ENCODE assay signal across 13 cellular contexts in the genomic region with DNA sequence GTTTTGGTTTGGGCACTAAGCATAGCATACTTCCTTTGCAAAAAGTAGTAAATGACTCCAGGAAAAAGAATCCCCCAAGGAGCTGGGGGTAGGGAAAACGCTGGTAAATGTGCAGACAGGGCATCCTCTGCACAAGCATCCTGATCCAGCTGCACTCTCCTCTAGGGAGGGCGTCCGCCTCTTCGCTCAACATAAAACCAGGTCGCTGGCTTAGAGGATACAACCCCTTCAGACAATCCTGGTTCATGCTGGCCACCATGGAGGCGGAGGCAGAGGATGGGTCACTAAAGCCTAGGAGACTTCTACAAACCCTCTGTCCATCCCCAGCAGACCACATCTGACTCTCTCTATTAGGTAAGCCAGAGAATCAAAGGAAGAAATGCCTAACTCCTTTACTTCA. TPM values are rescaled to one million over a fixed set of nuclear protein-coding genes. Genes with fewer than 3 reads are reported as not detected.
DNase-seq lines count a peak whose midpoint lies in the region; ATAC-seq and TF ChIP-seq lines count a peak whose summit lies in the region.
"Had no signal": no experiment of that assay in that cellular context is flagged by ENCODE, and none has a peak within 500 bp of the region (broad histone marks: within the 10 kb centered on the region; RNA-seq: fewer than 3 reads in every experiment).

No MANE protein-coding gene starts in this region.

- WGBS in adrenal gland, 4 donors, result 77 to 87% (median 83%) methylated on average over 6 of the region's 6 CpGs

- no peaks in the 10 kb centered on the region for H3K9me3 Mint-ChIP-seq in CD4-positive, CD25-positive, alpha-beta regulatory T cell

- H3K27ac Mint-ChIP-seq in CD4-positive, CD25-positive, alpha-beta regulatory T cell, result peak overlapping the region in 2 of 3 donors; percentile 46 to 60
- H3K27ac Mint-ChIP-seq: progenitor cell of endocrine pancreas had no signal

- H3K9ac ChIP-seq in skeletal muscle tissue (ENCODE audit: low read depth in 1 of 3, low read length in 3 of 3), result peak overlapping the region in 1 of 3 donors; percentile 58

- CTCF ChIA-PET in A673 (lab: Charles Lee), result no interaction called here

- TF ChIP-seq CTCF in adrenal gland (IDR thresholded peaks at IDR 0.05) (no peak), lower lobe of right lung (IDR thresholded peaks at IDR 0.05) (no peak), mucosa of descending colon (IDR thresholded peaks at IDR 0.05) (no peak), A673 (conservative IDR thresholded peaks at IDR 0.05; ENCODE audit: low read depth, low read length) (no peak)

- BruUV-seq in A673 (replicated peaks; lab: Mats Ljungman, UMichigan), result no TSS peak

- no peak for DNase-seq in CD4-positive, CD25-positive, alpha-beta regulatory T cell
- DNase-seq in adrenal gland, result peak in 1 of 7 donors; percentile 10
- peak; percentile 14 for DNase-seq in lower lobe of right lung
- DNase-seq in mucosa of descending colon, result no peak
- no peak for DNase-seq in NCI-H2196 (lab: John Stamatoyannopoulos, UW; ENCODE audit: unreplicated experiment)
- DNase-seq in A673 (ENCODE audit: low spot score), result no peak
- no peak for DNase-seq in SKM-1 treated with dmso at 0.1 percent for 144 hours (lab: John Stamatoyannopoulos, UW; ENCODE audit: unreplicated experiment)
- DNase-seq: activated CD4-positive, CD25-positive, alpha-beta regulatory T cell treated with anti-CD3 and anti-CD28 coated beads, Interleukin-2, amount 50 U/mL, for 72 hours; activated gamma-delta T cell treated with Interleukin-2 at 50 U/mL for 16 hours; C1 segment of cervical spinal cord; NCI-H1436 treated with DMSO at 0.1 percent for 48 hours had no signal

- H3K27me3 Mint-ChIP-seq in CD4-positive, CD25-positive, alpha-beta regulatory T cell, result no peaks in the 10 kb centered on the region
- H3K27me3 Mint-ChIP-seq: progenitor cell of endocrine pancreas had no signal

- POLR2A ChIA-PET in A673 (lab: Charles Lee; ENCODE audit: low non-redundant PET), result no interaction called here

- H3K27me3 ChIP-seq in CD4-positive, CD25-positive, alpha-beta regulatory T cell (ENCODE audit: control insufficient read depth, insufficient read depth, low read length), result no peaks in the 10 kb centered on the region
- H3K27me3 ChIP-seq in adrenal gland, result no peaks in the 10 kb centered on the region
- H3K27me3 ChIP-seq in lower lobe of right lung (ENCODE audit: low read depth), result no peaks in the 10 kb centered on the region
- no peaks in the 10 kb centered on the region for H3K27me3 ChIP-seq in skeletal muscle tissue (ENCODE audit: control insufficient read depth in 3 of 3, insufficient read depth in 3 of 3, low read length in 3 of 3)
- no peaks in the 10 kb centered on the region for H3K27me3 ChIP-seq in A673 (replicated peaks; ENCODE audit: insufficient read depth, low read depth, low read length, poor library complexity)

- intact Hi-C loops in adrenal gland (cut with DNase I) (no loop called here), lower lobe of right lung (cut with DNase I) (no loop called here), mucosa of descending colon (cut with DNase I, micrococcal nuclease) (no loop called here), A673 (cut with micrococcal nuclease; ENCODE audit: unreplicated experiment) (no loop called here)

- H3K36me3 Mint-ChIP-seq in CD4-positive, CD25-positive, alpha-beta regulatory T cell, result peaks cover 49% of the 10 kb centered on the region

- peaks cover 92% of the 10 kb centered on the region for H3K36me3 ChIP-seq in CD4-positive, CD25-positive, alpha-beta regulatory T cell (ENCODE audit: control insufficient read depth, insufficient read depth, low read length)
- H3K36me3 ChIP-seq in adrenal gland (replicated peaks in 1 of 2) (peaks cover 0 to 66% of the 10 kb centered on the region in 2 donors), lower lobe of right lung (peaks cover 99% of the 10 kb centered on the region), skeletal muscle tissue (ENCODE audit: control insufficient read depth in 3 of 3, insufficient read depth in 3 of 3, low read length in 3 of 3) (peaks cover 51 to 58% (median 54%) of the 10 kb centered on the region in 3 donors), mucosa of descending colon (ENCODE audit: low read depth) (no peaks in the 10 kb centered on the region), A673 (ENCODE audit: insufficient read depth, low read length, poor library complexity, severe bottlenecking) (peaks cover 10% of the 10 kb centered on the region)

- no peaks in the 10 kb centered on the region for H3K4me1 ChIP-seq in CD4-positive, CD25-positive, alpha-beta regulatory T cell (ENCODE audit: control insufficient read depth, insufficient read depth, low read length, poor library complexity, severe bottlenecking)
- peaks cover 0 to 41% of the 10 kb centered on the region in 2 donors for H3K4me1 ChIP-seq in adrenal gland (replicated peaks in 1 of 2)
- peaks cover 45% of the 10 kb centered on the region for H3K4me1 ChIP-seq in lower lobe of right lung
- H3K4me1 ChIP-seq in skeletal muscle tissue (ENCODE audit: control insufficient read depth in 3 of 3, insufficient read depth in 3 of 3, low read length in 3 of 3), result peaks cover 50 to 58% (median 54%) of the 10 kb centered on the region in 3 donors
- H3K4me1 ChIP-seq in mucosa of descending colon (ENCODE audit: low read depth), result peaks cover 37% of the 10 kb centered on the region
- H3K4me1 ChIP-seq in A673 (ENCODE audit: insufficient read depth, low read length, poor library complexity, severe bottlenecking), result peaks cover 23% of the 10 kb centered on the region

- no peak overlapping the region for H3K4me3 ChIP-seq in CD4-positive, CD25-positive, alpha-beta regulatory T cell (ENCODE audit: low read depth, low read length)
- H3K4me3 ChIP-seq in adrenal gland (no peak overlapping the region), lower lobe of right lung (no peak overlapping the region), skeletal muscle tissue (ENCODE audit: low read length in 3 of 3) (no peak overlapping the region), mucosa of descending colon (no peak overlapping the region), A673 (ENCODE audit: low read depth, low read length, poor library complexity, severe bottlenecking) (no peak overlapping the region)

- H3K27ac ChIP-seq in CD4-positive, CD25-positive, alpha-beta regulatory T cell (ENCODE audit: insufficient read depth, low read length, poor library complexity, severe bottlenecking), result no peak overlapping the region
- H3K27ac ChIP-seq in adrenal gland (peak overlapping the region in 3 of 5 donors; percentile 28 to 95 (median 73)), lower lobe of right lung (peak overlapping the region; percentile 55), skeletal muscle tissue (ENCODE audit: low read depth, low read length) (peak overlapping the region; percentile 92), A673 (ENCODE audit: low read depth, low read length, poor library complexity, severe bottlenecking) (no peak overlapping the region)

- H3K9me3 ChIP-seq in CD4-positive, CD25-positive, alpha-beta regulatory T cell (ENCODE audit: control insufficient read depth in 2 of 2, low read length in 2 of 2), result no peaks in the 10 kb centered on the region
- no peaks in the 10 kb centered on the region for H3K9me3 ChIP-seq in adrenal gland (replicated peaks in 1 of 3)
- no peaks in the 10 kb centered on the region for H3K9me3 ChIP-seq in lower lobe of right lung
- H3K9me3 ChIP-seq in skeletal muscle tissue (ENCODE audit: control insufficient read depth in 3 of 3, low read length in 3 of 3), result no peaks in the 10 kb centered on the region
- H3K9me3 ChIP-seq in mucosa of descending colon, result no peaks in the 10 kb centered on the region
- H3K9me3 ChIP-seq in A673 (ENCODE audit: low read depth, low read length, poor library complexity, severe bottlenecking), result no peaks in the 10 kb centered on the region

- no peak for TF ChIP-seq POLR2A in adrenal gland (IDR thresholded peaks at IDR 0.05)

- no peak overlapping the region for H3K4me3 Mint-ChIP-seq in CD4-positive, CD25-positive, alpha-beta regulatory T cell

- no peak for ATAC-seq in CD4-positive, CD25-positive, alpha-beta regulatory T cell (ENCODE audit: low read depth in 2 of 2)
- ATAC-seq in lower lobe of right lung (no peak), mucosa of descending colon (no peak)

- peaks cover 0 to 25% (median 8%) of the 10 kb centered on the region in 4 donors for H3K4me1 Mint-ChIP-seq in CD4-positive, CD25-positive, alpha-beta regulatory T cell

RNA-seq across cellular contexts. Expression of a gene that starts 14.2 kb away (rescaled TPM):
- total RNA-seq in CD4-positive, CD25-positive, alpha-beta regulatory T cell, result 478 TPM
- 10 to 100 TPM; 55.0 to 76.1 (median 63.4) TPM for polyA plus RNA-seq in CD4-positive, CD25-positive, alpha-beta regulatory T cell
- total RNA-seq in adrenal gland (10 to 100 TPM; 22.6 to 54.4 (median 42.2) TPM), lower lobe of right lung (50.2 TPM), skeletal muscle tissue (16.2 TPM), mucosa of descending colon (100 to 1,000 TPM; 138 to 252 (median 181) TPM), A673 (2021) (49.0 and 53.2 TPM in 2 replicates)
- 10 to 100 TPM; 23.4 to 53.0 (median 45.4) TPM for polyA plus RNA-seq in adrenal gland

RNA-seq across cellular contexts. Expression of a gene that starts 14.8 kb away (rescaled TPM):
- 54.6 TPM for total RNA-seq in CD4-positive, CD25-positive, alpha-beta regulatory T cell
- polyA plus RNA-seq in CD4-positive, CD25-positive, alpha-beta regulatory T cell, result 10 to 100 TPM; 51.0 to 69.6 (median 55.7) TPM
- 10 to 100 TPM; 11.3 to 33.8 (median 22.9) TPM for total RNA-seq in adrenal gland
- 10 to 100 TPM; 12.7 to 21.6 (median 19.7) TPM for polyA plus RNA-seq in adrenal gland
- total RNA-seq in lower lobe of right lung, result 28.9 TPM
- 8.9 TPM for total RNA-seq in skeletal muscle tissue
- total RNA-seq in mucosa of descending colon, result 10 to 100 TPM; 22.0 to 38.1 (median 25.4) TPM
- total RNA-seq in A673 (2021), result 37.8 and 50.3 TPM in 2 replicates

RNA-seq across cellular contexts. Expression of a gene that starts 18.5 kb away (rescaled TPM):
- 11.7 TPM for total RNA-seq in CD4-positive, CD25-positive, alpha-beta regulatory T cell
- polyA plus RNA-seq in CD4-positive, CD25-positive, alpha-beta regulatory T cell, result 1 to 10 TPM in 1 of 4 donors, under 1 TPM in 3; 0.25 to 1.3 (median 0.64) TPM
- 1,000 to 10,000 TPM in 1 of 8 donors, 100 to 1,000 TPM in 7; 117 to 1,290 (median 739) TPM for total RNA-seq in adrenal gland
- polyA plus RNA-seq in adrenal gland, result 1,000 to 10,000 TPM in 1 of 3 donors, 100 to 1,000 TPM in 2; 489 to 1,184 (median 817) TPM
- 297 TPM for total RNA-seq in lower lobe of right lung
- total RNA-seq in skeletal muscle tissue, result 103 TPM
- total RNA-seq in mucosa of descending colon, result 1,000 to 10,000 TPM in 1 of 3 donors, 100 to 1,000 TPM in 2; 126 to 3,893 (median 593) TPM
- total RNA-seq in A673 (2021), result 19.4 and 27.2 TPM in 2 replicates

RNA-seq across cellular contexts. Expression of a gene that starts 39.1 kb away (rescaled TPM):
- 129 TPM for total RNA-seq in CD4-positive, CD25-positive, alpha-beta regulatory T cell
- 1 to 10 TPM; 2.5 to 5.9 (median 4.6) TPM for polyA plus RNA-seq in CD4-positive, CD25-positive, alpha-beta regulatory T cell
- 10 to 100 TPM; 23.4 to 87.1 (median 44.5) TPM for total RNA-seq in adrenal gland
- polyA plus RNA-seq in adrenal gland, result 10 to 100 TPM; 27.7 to 75.1 (median 48.8) TPM
- 190 TPM for total RNA-seq in lower lobe of right lung
- 16.2 TPM for total RNA-seq in skeletal muscle tissue
- total RNA-seq in mucosa of descending colon, result 10 to 100 TPM; 69.8 to 76.3 (median 71.4) TPM
- 33.5 and 43.6 TPM in 2 replicates for total RNA-seq in A673 (2021)

Comparison
In these comparisons a context has a peak if more than half of its experiments do, and no peak if none do; other contexts are left out.
1. H3K27ac ChIP-seq: peak in adrenal gland (3 of 5), lower lobe of right lung (single experiment) and skeletal muscle tissue (single experiment); none in CD4-positive, CD25-positive, alpha-beta regulatory T cell (single experiment) and A673 (single experiment).